Comparison of ENCODE assay signal across 14 cellular contexts in genomic region chr9:137441935-137442321, GRCh38. TPM values are rescaled to one million over a fixed set of nuclear protein-coding genes. Genes with fewer than 3 reads are reported as not detected.
DNase-seq lines count a peak whose midpoint lies in the region; ATAC-seq, FAIRE-seq and TF ChIP-seq lines count a peak whose summit lies in the region.
"Had no signal": no experiment of that assay in that cellular context is flagged by ENCODE, and none has a peak within 500 bp of the region (broad histone marks: within the 10 kb centered on the region; RNA-seq: fewer than 3 reads in every experiment).

No MANE protein-coding gene starts in this region.

- TF ChIP-seq POLR2A in HepG2 (IDR thresholded peaks at IDR 0.05; ENCODE audit: insufficient read depth in 1 of 2, low read depth in 2 of 2, low read length in 2 of 2) (no peak), transverse colon (IDR thresholded peaks at IDR 0.05) (no peak)

- H3K4me3 Mint-ChIP-seq in MCF 10A (ENCODE audit: unreplicated experiment) (peak overlapping the region; percentile 52), WTC11 (peak overlapping the region; percentile 75)

- BruUV-seq in MCF 10A (replicated peaks; lab: Mats Ljungman, UMichigan) (no TSS peak), mammary epithelial cell (replicated peaks; lab: Mats Ljungman, UMichigan) (no TSS peak), HepG2 (replicated peaks; lab: Mats Ljungman, UMichigan) (TSS peak; percentile 84)

- H3K4me2 ChIP-seq in mammary epithelial cell (ENCODE audit: insufficient read depth, low read depth, low read length) = no peak overlapping the region
- peak overlapping the region; percentile 79 for H3K4me2 ChIP-seq in HepG2 (ENCODE audit: low read depth, low read length)

- in situ Hi-C loops in mammary epithelial cell (cut with MboI; ENCODE audit: low sequenced_read_pairs in 2 of 2) (loop anchor here in 1 of 2 donors (10.0 kb wide), 1 partner anchor 147 kb away; no protein-coding TSS in a partner anchor), HepG2 (cut with HindIII; ENCODE audit: extremely low pct_ligation_motif_present, low pct_unique_long_range_greater_than_20kb) (no loop called here), transverse colon (cut with MboI; ENCODE audit: low pct_ligation_motif_present in 1 of 4, low pct_unique_long_range_greater_than_20kb in 1 of 4, low sequenced_read_pairs in 3 of 4) (no loop called here)

- H3K4me1 ChIP-seq in mammary epithelial cell (ENCODE audit: insufficient read depth, low read length) = peaks cover 22% of the 10 kb centered on the region
- H3K4me1 ChIP-seq in HepG2 (ENCODE audit: insufficient read depth, low read length) = peaks cover 27% of the 10 kb centered on the region
- peaks cover 8 to 35% (median 29%) of the 10 kb centered on the region in 4 donors for H3K4me1 ChIP-seq in transverse colon
- H3K4me1 ChIP-seq in pancreas = peaks cover 0 to 6% (median 4%) of the 10 kb centered on the region in 3 donors
- H3K4me1 ChIP-seq: parathyroid adenoma had no signal

- H3K27ac Mint-ChIP-seq in MCF 10A (ENCODE audit: low read depth, unreplicated experiment) (no peak overlapping the region), WTC11 (peak overlapping the region; percentile 87)

- H3K9me3 Mint-ChIP-seq in MCF 10A (ENCODE audit: unreplicated experiment) (no peaks in the 10 kb centered on the region), WTC11 (no peaks in the 10 kb centered on the region)

- TF ChIP-seq EP300 in HepG2 (IDR thresholded peaks at IDR 0.05; ENCODE audit: low read depth in 2 of 2, low read length in 2 of 2) (no peak), HepG2 (CRISPR knock-in tag; IDR thresholded peaks at IDR 0.05; ENCODE audit: borderline replicate concordance) (no peak), transverse colon (IDR thresholded peaks at IDR 0.05; ENCODE audit: low read depth) (no peak)

- CTCF ChIA-PET in MCF 10A (lab: Yijun Ruan, JAX) (interaction anchor here (0.9 to 5.4 kb wide), 2 partner anchors 10 to 19 kb away, joined by 4 to 36 read pairs; partner anchors contain the start of genes EXD3 and NOXA1), mammary epithelial cell (lab: Charles Lee; ENCODE audit: low non-redundant PET) (no interaction called here), WTC11 (lab: Charles Lee) (interaction anchor here (0.6 to 5.8 kb wide), 13 partner anchors 17 to 215 kb away, joined by 3 to 60 read pairs (median 4); partner anchors contain the start of genes EXD3, NOXA1, NRARP and NSMF), HepG2 (lab: Yijun Ruan, JAX; ENCODE audit: low intra/inter-chr PET ratio, low total read pairs) (interaction anchor here (1.5 kb wide), 1 partner anchor 18 kb away, joined by 6 read pairs; the partner anchor contains the start of gene NOXA1)

- H4K20me1 ChIP-seq in mammary epithelial cell (ENCODE audit: insufficient read depth, low read length) (no peaks in the 10 kb centered on the region), HepG2 (ENCODE audit: insufficient read depth, low read length) (no peaks in the 10 kb centered on the region; the same call in 1 of the 2 replicates)

- FAIRE-seq in HepG2 (lab: Jason Lieb, UNC) (no peak), pancreas (lab: Jason Lieb, UNC) (no peak)
- FAIRE-seq: endometrium, GM19239, islet of Langerhans had no signal

- H3K27ac ChIP-seq in mammary epithelial cell (ENCODE audit: insufficient read depth, low read depth, low read length) (no peak overlapping the region), HepG2 (ENCODE audit: extremely low read length, insufficient read depth, low read length) (peak overlapping the region; percentile 71), transverse colon (peak overlapping the region in 3 of 4 donors; percentile 54 to 63 (median 55)), pancreas (no peak overlapping the region)
- H3K27ac ChIP-seq: HL-60, parathyroid adenoma had no signal

- no peak for ATAC-seq in WTC11
- no peak for ATAC-seq in HepG2
- ATAC-seq in pancreas = no peak

- dilution Hi-C loops in mammary epithelial cell (cut with HindIII; ENCODE audit: low sequenced_read_pairs) = loop anchor here (5.0 kb wide), 1 partner anchor 140 kb away; no protein-coding TSS in a partner anchor

- H3K79me2 ChIP-seq in mammary epithelial cell (ENCODE audit: insufficient read depth, low read length) = no peaks in the 10 kb centered on the region
- H3K79me2 ChIP-seq in HepG2 (ENCODE audit: insufficient read depth, low read length) = no peaks in the 10 kb centered on the region
- H3K79me2 ChIP-seq: parathyroid adenoma had no signal

- H3K9ac ChIP-seq in mammary epithelial cell (ENCODE audit: insufficient read depth, low read length) (no peak overlapping the region), HepG2 (ENCODE audit: insufficient read depth, low read depth, low read length) (no peak overlapping the region)
- H3K9ac ChIP-seq: parathyroid adenoma had no signal

- H3K4me3 ChIP-seq in mammary epithelial cell (replicated peaks in 1 of 3; ENCODE audit: insufficient read depth in 1 of 3, low read depth in 2 of 3, low read length in 3 of 3) (no peak overlapping the region), HepG2 (replicated peaks in 1 of 3; ENCODE audit: insufficient read depth in 1 of 3, low read depth in 2 of 3, low read length in 3 of 3) (peak overlapping the region; percentile 26 to 58 (median 46); a peak in 5 of 6 replicates), transverse colon (peak overlapping the region in 3 of 4 donors; percentile 23 to 43 (median 27)), pancreas (peak overlapping the region in 2 of 4 donors; percentile 43 to 60)

- TF ChIP-seq CTCF in MCF 10A (IDR thresholded peaks at IDR 0.05; ENCODE audit: unreplicated experiment) (no peak), mammary epithelial cell (conservative IDR thresholded peaks at IDR 0.05 in 1 of 2, IDR thresholded peaks at IDR 0.05 in 1 of 2; ENCODE audit: extremely low read depth in 1 of 2, insufficient read depth in 1 of 2, low read depth in 1 of 2, low read length in 2 of 2) (no peak), WTC11 (IDR thresholded peaks at IDR 0.05) (no peak), HepG2 (CRISPR knock-in tag; IDR thresholded peaks at IDR 0.05) (no peak), transverse colon (IDR thresholded peaks at IDR 0.05) (no peak), pancreas (IDR thresholded peaks at IDR 0.05) (no peak)

- 13% methylated on average over 4 of the region's 7 CpGs for WGBS in mammary epithelial cell (ENCODE audit: low coverage, missing lambda C conversion rate)
- 2% methylated on average over 6 of the region's 7 CpGs for WGBS in HepG2 (ENCODE audit: low lambda C conversion rate)
- 13% methylated on average over 5 to 7 of the region's 7 CpGs for WGBS in transverse colon (ENCODE audit: low coverage in 1 of 2), 2 donors
- 20 to 30% methylated on average over 7 of the region's 7 CpGs for WGBS in pancreas, 2 donors

- H3K36me3 Mint-ChIP-seq in MCF 10A (ENCODE audit: insufficient read depth, unreplicated experiment) = no peaks in the 10 kb centered on the region
- no peaks in the 10 kb centered on the region for H3K36me3 Mint-ChIP-seq in WTC11

- H3K27me3 ChIP-seq in mammary epithelial cell (ENCODE audit: insufficient read depth, low read length) = no peaks in the 10 kb centered on the region
- H3K27me3 ChIP-seq in HepG2 (ENCODE audit: control insufficient read depth in 1 of 2, insufficient read depth in 2 of 2, low read length in 2 of 2) = peaks cover 7 to 24% of the 10 kb centered on the region in 2 experiments; a peak in 3 of 5 replicates
- peaks cover 34% of the 10 kb centered on the region for H3K27me3 ChIP-seq in transverse colon
- no peaks in the 10 kb centered on the region for H3K27me3 ChIP-seq in pancreas

- no peaks in the 10 kb centered on the region for H3K36me3 ChIP-seq in mammary epithelial cell (ENCODE audit: insufficient read depth, low read length)
- no peaks in the 10 kb centered on the region for H3K36me3 ChIP-seq in HepG2 (replicated peaks in 1 of 2; ENCODE audit: control insufficient read depth in 1 of 2, insufficient read depth in 2 of 2, low read length in 2 of 2)
- H3K36me3 ChIP-seq in transverse colon = no peaks in the 10 kb centered on the region
- no peaks in the 10 kb centered on the region for H3K36me3 ChIP-seq in pancreas

- intact Hi-C loops in MCF 10A (cut with micrococcal nuclease) (loop anchor here (10.0 kb wide), 1 partner anchor 83 kb away; no protein-coding TSS in a partner anchor), mammary epithelial cell (cut with micrococcal nuclease) (no loop called here), HepG2 (cut with micrococcal nuclease; ENCODE audit: unreplicated experiment) (no loop called here), transverse colon (cut with DNase I; ENCODE audit: low total_unique reads) (no loop called here), pancreas (cut with DNase I) (no loop called here)

- no peak overlapping the region for H2AFZ ChIP-seq in mammary epithelial cell (ENCODE audit: low read depth, low read length)
- no peak overlapping the region for H2AFZ ChIP-seq in HepG2 (ENCODE audit: low read length)
- H2AFZ ChIP-seq: parathyroid adenoma had no signal

- no peaks in the 10 kb centered on the region for H3K9me3 ChIP-seq in mammary epithelial cell (replicated peaks; ENCODE audit: insufficient read depth, low read length)
- no peaks in the 10 kb centered on the region for H3K9me3 ChIP-seq in HepG2 (ENCODE audit: low read length)
- H3K9me3 ChIP-seq in transverse colon = no peaks in the 10 kb centered on the region
- H3K9me3 ChIP-seq in pancreas = no peaks in the 10 kb centered on the region

- peaks cover 11% of the 10 kb centered on the region for H3K4me1 Mint-ChIP-seq in MCF 10A (ENCODE audit: insufficient read depth, unreplicated experiment)
- peaks cover 5% of the 10 kb centered on the region for H3K4me1 Mint-ChIP-seq in WTC11

- no peak for TF ChIP-seq RAD21 in HepG2 (CRISPR knock-in tag; IDR thresholded peaks at IDR 0.05)

- POLR2A ChIA-PET in MCF 10A (lab: Yijun Ruan, JAX) (interaction anchor here (1.2 to 3.7 kb wide), 5 partner anchors 9 to 29 kb away, joined by 6 to 14 read pairs (median 8); partner anchors contain the start of genes EXD3, NOXA1 and NSMF), WTC11 (lab: Charles Lee) (interaction anchor here (1.8 kb wide), 1 partner anchor 19 kb away, joined by 5 read pairs; the partner anchor contains the start of genes EXD3 and NOXA1), HepG2 (lab: Yijun Ruan, JAX) (interaction anchor here (0.6 to 2.3 kb wide), 12 partner anchors 10 to 201 kb away, joined by 3 to 26 read pairs (median 6); partner anchors contain the start of genes EXD3, NOXA1, NRARP and NSMF)

- H3K27me3 Mint-ChIP-seq in MCF 10A (ENCODE audit: insufficient read depth, unreplicated experiment) (no peaks in the 10 kb centered on the region), WTC11 (ENCODE audit: low read depth) (no peaks in the 10 kb centered on the region; the same call in 1 of the 2 replicates)

- DNase-seq in MCF 10A (ENCODE audit: unreplicated experiment) = no peak
- DNase-seq in mammary epithelial cell = no peak
- no peak for DNase-seq in WTC11 (ENCODE audit: low spot score)
- no peak for DNase-seq in HepG2 (ENCODE audit: low spot score)
- DNase-seq in transverse colon = no peak
- DNase-seq in pancreas = no peak
- DNase-seq in GM03348 (ENCODE audit: low spot score) = no peak
- no peak for DNase-seq in inferior parietal cortex (ENCODE audit: extremely low spot score)
- DNase-seq: C1 segment of cervical spinal cord had no signal

RNA-seq across cellular contexts. Expression of gene ENTPD8, which starts 0.8 kb away (rescaled TPM):
- total RNA-seq in MCF 10A (2022) = not detected in 2 replicates
- total RNA-seq in mammary epithelial cell = under 1 TPM in 1 of 2 donors, not detected in 1; 0.83 TPM
- 0.02 TPM for polyA plus RNA-seq in mammary epithelial cell
- not detected for polyA minus RNA-seq in mammary epithelial cell
- 2.0 to 2.5 TPM (median 2.3 TPM) in 3 replicates for total RNA-seq in WTC11 (2021)
- total RNA-seq in HepG2 (2016; rRNA removed; fragmentation: Illumina TruSeq; extraction: Trizol) = 0.21 and 0.44 TPM in 2 replicates
- 0.09 and 0.20 TPM in 2 replicates for total RNA-seq in HepG2 (2016; cell fraction: cytosol; rRNA removed; fragmentation: Illumina TruSeq; extraction: Trizol; ENCODE audit: low read depth)
- total RNA-seq in HepG2 (2016; cell fraction: insoluble cytoplasmic fraction; rRNA removed; fragmentation: Illumina TruSeq; extraction: Trizol) = 0.33 and 0.43 TPM in 2 replicates
- 0.21 and 0.37 TPM in 2 replicates for total RNA-seq in HepG2 (2016; cell fraction: membrane; rRNA removed; fragmentation: Illumina TruSeq; extraction: Trizol)
- 0.28 and 0.34 TPM in 2 replicates for total RNA-seq in HepG2 (2016; cell fraction: nucleus; rRNA removed; fragmentation: Illumina TruSeq; extraction: Trizol)
- polyA plus RNA-seq in HepG2 (2011; rRNA removed) = 0.26 and 0.38 TPM in 2 replicates
- polyA plus RNA-seq in HepG2 (2011; cell fraction: cytosol; rRNA removed) = 0.21 and 0.30 TPM in 2 replicates
- 3.0 and 3.2 TPM in 2 replicates for polyA plus RNA-seq in HepG2 (2011; cell fraction: nucleus; rRNA removed)
- 0.35 and 0.44 TPM in 2 replicates for polyA plus RNA-seq in HepG2 (2012)
- polyA plus RNA-seq in HepG2 (2016; cell fraction: cytosol; fragmentation: Illumina TruSeq; extraction: Trizol; ENCODE audit: low read depth) = 0.05 and 0.14 TPM in 2 replicates
- 0.25 TPM in 1 of 2 replicates, not detected in the other for polyA plus RNA-seq in HepG2 (2016; cell fraction: insoluble cytoplasmic fraction; fragmentation: Illumina TruSeq; extraction: Trizol; ENCODE audit: low read depth)
- 0.08 and 0.15 TPM in 2 replicates for polyA plus RNA-seq in HepG2 (2016; cell fraction: membrane; fragmentation: Illumina TruSeq; extraction: Trizol; ENCODE audit: low read depth)
- 0.79 and 0.97 TPM in 2 replicates for polyA plus RNA-seq in HepG2 (2016; cell fraction: nucleus; fragmentation: Illumina TruSeq; extraction: Trizol; ENCODE audit: insufficient read depth, low read depth)
- polyA minus RNA-seq in HepG2 (2011; rRNA and poly(A)+ RNA removed; ENCODE audit: low replicate concordance) = 0.26 TPM in 1 of 2 replicates, not detected in the other
- polyA minus RNA-seq in HepG2 (2011; cell fraction: cytosol; rRNA and poly(A)+ RNA removed) = not detected in 2 replicates
- polyA minus RNA-seq in HepG2 (2011; cell fraction: nucleus; rRNA and poly(A)+ RNA removed) = 0.26 and 0.37 TPM in 2 replicates
- 100 to 1,000 TPM in 1 of 4 donors, 10 to 100 TPM in 3; 20.7 to 109 (median 63.8) TPM for total RNA-seq in transverse colon
- total RNA-seq in pancreas = 1 to 10 TPM in 5 of 6 donors, under 1 TPM in 1; 0.98 to 3.8 (median 1.3) TPM
- polyA plus RNA-seq in pancreas = 1 to 10 TPM; 3.9 to 4.7 TPM

RNA-seq across cellular contexts. Expression of gene NSMF, which starts 17.2 kb away (rescaled TPM):
- 37.8 and 43.1 TPM in 2 replicates for total RNA-seq in MCF 10A (2022)
- total RNA-seq in mammary epithelial cell = 10 to 100 TPM; 29.7 to 42.0 TPM
- polyA plus RNA-seq in mammary epithelial cell = 28.2 TPM
- 35.2 TPM for polyA minus RNA-seq in mammary epithelial cell
- total RNA-seq in WTC11 (2021) = 61.6 to 63.7 TPM (median 61.9 TPM) in 3 replicates
- 38.3 and 44.3 TPM in 2 replicates for total RNA-seq in HepG2 (2016; rRNA removed; fragmentation: Illumina TruSeq; extraction: Trizol)
- total RNA-seq in HepG2 (2016; cell fraction: cytosol; rRNA removed; fragmentation: Illumina TruSeq; extraction: Trizol; ENCODE audit: low read depth) = 35.6 and 45.0 TPM in 2 replicates
- total RNA-seq in HepG2 (2016; cell fraction: insoluble cytoplasmic fraction; rRNA removed; fragmentation: Illumina TruSeq; extraction: Trizol) = 31.9 and 43.2 TPM in 2 replicates
- 88.7 and 95.2 TPM in 2 replicates for total RNA-seq in HepG2 (2016; cell fraction: membrane; rRNA removed; fragmentation: Illumina TruSeq; extraction: Trizol)
- 47.8 and 56.5 TPM in 2 replicates for total RNA-seq in HepG2 (2016; cell fraction: nucleus; rRNA removed; fragmentation: Illumina TruSeq; extraction: Trizol)
- 183 and 271 TPM in 2 replicates for polyA plus RNA-seq in HepG2 (2011; rRNA removed)
- 147 and 184 TPM in 2 replicates for polyA plus RNA-seq in HepG2 (2011; cell fraction: cytosol; rRNA removed)
- 1,153 and 1,227 TPM in 2 replicates for polyA plus RNA-seq in HepG2 (2011; cell fraction: nucleus; rRNA removed)
- 143 and 184 TPM in 2 replicates for polyA plus RNA-seq in HepG2 (2012)
- polyA plus RNA-seq in HepG2 (2016; cell fraction: cytosol; fragmentation: Illumina TruSeq; extraction: Trizol; ENCODE audit: low read depth) = 80.1 and 97.0 TPM in 2 replicates
- polyA plus RNA-seq in HepG2 (2016; cell fraction: insoluble cytoplasmic fraction; fragmentation: Illumina TruSeq; extraction: Trizol; ENCODE audit: low read depth) = 62.3 and 80.0 TPM in 2 replicates
- 159 and 160 TPM in 2 replicates for polyA plus RNA-seq in HepG2 (2016; cell fraction: membrane; fragmentation: Illumina TruSeq; extraction: Trizol; ENCODE audit: low read depth)
- 179 and 193 TPM in 2 replicates for polyA plus RNA-seq in HepG2 (2016; cell fraction: nucleus; fragmentation: Illumina TruSeq; extraction: Trizol; ENCODE audit: insufficient read depth, low read depth)
- 64.9 and 155 TPM in 2 replicates for polyA minus RNA-seq in HepG2 (2011; rRNA and poly(A)+ RNA removed; ENCODE audit: low replicate concordance)
- 76.5 and 105 TPM in 2 replicates for polyA minus RNA-seq in HepG2 (2011; cell fraction: cytosol; rRNA and poly(A)+ RNA removed)
- 147 and 159 TPM in 2 replicates for polyA minus RNA-seq in HepG2 (2011; cell fraction: nucleus; rRNA and poly(A)+ RNA removed)
- 100 to 1,000 TPM in 1 of 4 donors, 10 to 100 TPM in 3; 44.6 to 130 (median 55.2) TPM for total RNA-seq in transverse colon
- total RNA-seq in pancreas = 10 to 100 TPM; 22.0 to 34.4 (median 26.3) TPM
- 10 to 100 TPM; 68.6 to 81.0 TPM for polyA plus RNA-seq in pancreas

RNA-seq across cellular contexts. Expression of gene NOXA1, which starts 18.7 kb away (rescaled TPM):
- total RNA-seq in MCF 10A (2022) (8.2 and 8.9 TPM in 2 replicates), mammary epithelial cell (1 to 10 TPM in 1 of 2 donors, under 1 TPM in 1; 0.82 to 2.0 TPM), WTC11 (2021) (2.9 to 5.9 TPM (median 4.8 TPM) in 3 replicates), HepG2 (2016; rRNA removed; fragmentation: Illumina TruSeq; extraction: Trizol) (0.63 and 1.2 TPM in 2 replicates), transverse colon (10 to 100 TPM; 19.7 to 53.9 (median 40.8) TPM), pancreas (10 to 100 TPM in 3 of 6 donors, 1 to 10 TPM in 3; 6.6 to 15.0 (median 10.0) TPM)
- polyA plus RNA-seq in mammary epithelial cell (0.18 TPM), HepG2 (2011; rRNA removed) (0.78 and 2.1 TPM in 2 replicates), pancreas (10 to 100 TPM; 40.0 to 45.5 TPM)
- polyA minus RNA-seq in mammary epithelial cell = not detected
- 0.81 and 1.1 TPM in 2 replicates for total RNA-seq in HepG2 (2016; cell fraction: cytosol; rRNA removed; fragmentation: Illumina TruSeq; extraction: Trizol; ENCODE audit: low read depth)
- 0.82 and 1.9 TPM in 2 replicates for total RNA-seq in HepG2 (2016; cell fraction: insoluble cytoplasmic fraction; rRNA removed; fragmentation: Illumina TruSeq; extraction: Trizol)
- total RNA-seq in HepG2 (2016; cell fraction: membrane; rRNA removed; fragmentation: Illumina TruSeq; extraction: Trizol) = 0.46 and 1.00 TPM in 2 replicates
- 1.6 and 2.0 TPM in 2 replicates for total RNA-seq in HepG2 (2016; cell fraction: nucleus; rRNA removed; fragmentation: Illumina TruSeq; extraction: Trizol)
- polyA plus RNA-seq in HepG2 (2011; cell fraction: cytosol; rRNA removed) = 0.53 and 1.0 TPM in 2 replicates
- 17.1 and 17.5 TPM in 2 replicates for polyA plus RNA-seq in HepG2 (2011; cell fraction: nucleus; rRNA removed)
- polyA plus RNA-seq in HepG2 (2012) = 0.76 and 1.0 TPM in 2 replicates
- polyA plus RNA-seq in HepG2 (2016; cell fraction: cytosol; fragmentation: Illumina TruSeq; extraction: Trizol; ENCODE audit: low read depth) = 0.60 and 0.67 TPM in 2 replicates
- 0.39 and 0.46 TPM in 2 replicates for polyA plus RNA-seq in HepG2 (2016; cell fraction: insoluble cytoplasmic fraction; fragmentation: Illumina TruSeq; extraction: Trizol; ENCODE audit: low read depth)
- polyA plus RNA-seq in HepG2 (2016; cell fraction: membrane; fragmentation: Illumina TruSeq; extraction: Trizol; ENCODE audit: low read depth) = 0.44 and 0.56 TPM in 2 replicates
- polyA plus RNA-seq in HepG2 (2016; cell fraction: nucleus; fragmentation: Illumina TruSeq; extraction: Trizol; ENCODE audit: insufficient read depth, low read depth) = 3.7 and 3.8 TPM in 2 replicates
- 0.44 and 0.61 TPM in 2 replicates for polyA minus RNA-seq in HepG2 (2011; rRNA and poly(A)+ RNA removed; ENCODE audit: low replicate concordance)
- polyA minus RNA-seq in HepG2 (2011; cell fraction: cytosol; rRNA and poly(A)+ RNA removed) = 0.44 TPM in 1 of 2 replicates, not detected in the other
- polyA minus RNA-seq in HepG2 (2011; cell fraction: nucleus; rRNA and poly(A)+ RNA removed) = 1.8 and 3.4 TPM in 2 replicates

RNA-seq across cellular contexts. Expression of gene EXD3, which starts 19.0 kb away (rescaled TPM):
- total RNA-seq in MCF 10A (2022) (17.1 and 23.9 TPM in 2 replicates), mammary epithelial cell (10 to 100 TPM in 1 of 2 donors, 1 to 10 TPM in 1; 9.1 to 10.8 TPM), WTC11 (2021) (20.4 to 23.1 TPM (median 21.2 TPM) in 3 replicates), HepG2 (2016; rRNA removed; fragmentation: Illumina TruSeq; extraction: Trizol) (1.3 and 2.7 TPM in 2 replicates), transverse colon (100 to 1,000 TPM in 1 of 4 donors, 10 to 100 TPM in 3; 47.6 to 228 (median 74.2) TPM), pancreas (10 to 100 TPM in 3 of 6 donors, 1 to 10 TPM in 3; 8.1 to 16.5 (median 10.4) TPM)
- polyA plus RNA-seq in mammary epithelial cell (3.2 TPM), HepG2 (2011; rRNA removed) (4.8 and 9.1 TPM in 2 replicates), pancreas (10 to 100 TPM; 43.1 to 57.3 TPM)
- polyA minus RNA-seq in mammary epithelial cell = 0.31 TPM
- total RNA-seq in HepG2 (2016; cell fraction: cytosol; rRNA removed; fragmentation: Illumina TruSeq; extraction: Trizol; ENCODE audit: low read depth) = 1.1 and 1.7 TPM in 2 replicates
- total RNA-seq in HepG2 (2016; cell fraction: insoluble cytoplasmic fraction; rRNA removed; fragmentation: Illumina TruSeq; extraction: Trizol) = 1.3 and 3.1 TPM in 2 replicates
- 1.6 and 2.4 TPM in 2 replicates for total RNA-seq in HepG2 (2016; cell fraction: membrane; rRNA removed; fragmentation: Illumina TruSeq; extraction: Trizol)
- total RNA-seq in HepG2 (2016; cell fraction: nucleus; rRNA removed; fragmentation: Illumina TruSeq; extraction: Trizol) = 3.0 and 3.1 TPM in 2 replicates
- 1.6 and 3.2 TPM in 2 replicates for polyA plus RNA-seq in HepG2 (2011; cell fraction: cytosol; rRNA removed)
- polyA plus RNA-seq in HepG2 (2011; cell fraction: nucleus; rRNA removed) = 82.5 and 82.6 TPM in 2 replicates
- polyA plus RNA-seq in HepG2 (2012) = 4.7 and 9.6 TPM in 2 replicates
- 3.8 and 4.6 TPM in 2 replicates for polyA plus RNA-seq in HepG2 (2016; cell fraction: cytosol; fragmentation: Illumina TruSeq; extraction: Trizol; ENCODE audit: low read depth)
- polyA plus RNA-seq in HepG2 (2016; cell fraction: insoluble cytoplasmic fraction; fragmentation: Illumina TruSeq; extraction: Trizol; ENCODE audit: low read depth) = 2.3 and 2.8 TPM in 2 replicates
- polyA plus RNA-seq in HepG2 (2016; cell fraction: membrane; fragmentation: Illumina TruSeq; extraction: Trizol; ENCODE audit: low read depth) = 5.3 and 6.7 TPM in 2 replicates
- 8.9 and 9.7 TPM in 2 replicates for polyA plus RNA-seq in HepG2 (2016; cell fraction: nucleus; fragmentation: Illumina TruSeq; extraction: Trizol; ENCODE audit: insufficient read depth, low read depth)
- polyA minus RNA-seq in HepG2 (2011; rRNA and poly(A)+ RNA removed; ENCODE audit: low replicate concordance) = 3.4 and 4.2 TPM in 2 replicates
- 0.62 and 2.6 TPM in 2 replicates for polyA minus RNA-seq in HepG2 (2011; cell fraction: cytosol; rRNA and poly(A)+ RNA removed)
- polyA minus RNA-seq in HepG2 (2011; cell fraction: nucleus; rRNA and poly(A)+ RNA removed) = 6.6 and 9.0 TPM in 2 replicates

Comparison
In these comparisons a context has a peak if more than half of its experiments do, and no peak if none do; other contexts are left out.
1. H3K27ac ChIP-seq: peak in HepG2 (single experiment) and transverse colon (3 of 4); none in mammary epithelial cell (single experiment) and pancreas (0 of 4).
2. H3K4me3 ChIP-seq: peak in HepG2 (3 of 3) and transverse colon (3 of 4); none in mammary epithelial cell (0 of 3).